ENCODE assay signal across 14 cellular contexts in genomic region chr20:32400476-32400875, GRCh38.
"Had no signal": no experiment of that assay in that cellular context is flagged by ENCODE, and none has a peak within 500 bp of the region (broad histone marks: within the 10 kb centered on the region; RNA-seq: fewer than 3 reads in every experiment).

No MANE protein-coding gene starts in this region.

- FAIRE-seq: islet of Langerhans had no signal

- H3K4me1 ChIP-seq: colonic mucosa, vagina had no signal

- H3K4me3 ChIP-seq: colonic mucosa, lung, ovary, sigmoid colon, spleen, thyroid gland, vagina had no signal

- H3K9me3 ChIP-seq: colonic mucosa, ovary, sigmoid colon, thyroid gland, vagina had no signal

- H3K36me3 ChIP-seq: colonic mucosa, ovary, sigmoid colon, thyroid gland, vagina had no signal

- H3K27me3 ChIP-seq: colonic mucosa, ovary, sigmoid colon, spleen, thyroid gland, vagina had no signal

- DNase-seq: activated CD4-positive, CD25-positive, alpha-beta regulatory T cell treated with anti-CD3 and anti-CD28 coated beads, Interleukin-2, amount 50 U/mL, for 72 hours; activated naive CD4-positive, alpha-beta T cell treated with Interleukin-2 at 50 U/mL for 16 hours; colonic mucosa; left colon; midbrain; ovary; sigmoid colon; spleen; SW 1271; thyroid gland had no signal

- ATAC-seq: esophagus mucosa, left colon had no signal

- H3K27ac ChIP-seq: colonic mucosa, ovary, sigmoid colon, spleen, thyroid gland, vagina had no signal
